1 cellular context compared by ENCODE assay signal in the genomic region with DNA sequence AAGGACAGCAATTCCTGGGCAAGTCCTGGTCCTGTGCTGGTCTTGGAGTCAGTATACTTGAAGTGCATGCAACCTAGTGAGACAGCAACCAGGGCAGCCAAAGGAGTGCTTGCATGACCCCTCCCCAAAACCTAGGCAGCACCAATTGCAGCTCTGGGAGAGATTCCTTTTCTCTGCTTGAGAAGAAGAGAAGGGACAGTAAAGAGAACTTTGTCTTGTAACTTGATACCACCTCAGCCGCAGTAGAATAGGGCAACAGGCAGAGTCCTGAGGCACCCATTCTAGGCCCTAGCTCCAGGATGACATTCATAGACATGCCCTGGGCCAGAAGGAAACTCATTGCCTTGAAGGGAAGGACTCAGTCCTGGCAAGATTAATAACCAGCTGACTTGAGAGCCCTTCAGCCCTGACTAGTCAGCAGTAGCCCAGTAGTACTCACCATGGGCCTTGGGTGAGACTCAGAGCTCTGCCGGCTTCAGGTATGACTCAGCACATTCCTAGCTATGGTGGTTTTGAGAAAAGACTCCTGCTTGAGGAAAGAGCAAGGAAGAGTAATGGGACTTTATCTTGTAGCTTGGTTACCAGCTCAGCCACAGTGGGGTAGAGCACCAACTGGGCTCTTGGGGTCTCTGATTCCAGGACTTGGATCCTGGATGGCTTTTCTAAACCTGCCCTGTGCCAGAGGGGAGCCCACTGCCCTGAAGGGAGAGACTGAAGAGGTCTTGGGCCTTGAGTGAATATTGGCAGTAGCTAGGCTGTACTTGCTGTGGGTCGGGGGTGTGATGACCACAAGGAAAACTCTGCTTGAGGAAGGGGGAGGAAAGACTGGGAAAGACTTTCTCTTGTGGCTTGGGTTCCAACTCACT.
TF ChIP-seq lines count a peak whose summit lies in the region.

No MANE protein-coding gene starts in this region.

TF ChIP-seq in K562, 482 proteins besides CTCF, POLR2A, EP300 and RAD21 (continued from another document and continues in another):
- TF ChIP-seq, protein P1, sequence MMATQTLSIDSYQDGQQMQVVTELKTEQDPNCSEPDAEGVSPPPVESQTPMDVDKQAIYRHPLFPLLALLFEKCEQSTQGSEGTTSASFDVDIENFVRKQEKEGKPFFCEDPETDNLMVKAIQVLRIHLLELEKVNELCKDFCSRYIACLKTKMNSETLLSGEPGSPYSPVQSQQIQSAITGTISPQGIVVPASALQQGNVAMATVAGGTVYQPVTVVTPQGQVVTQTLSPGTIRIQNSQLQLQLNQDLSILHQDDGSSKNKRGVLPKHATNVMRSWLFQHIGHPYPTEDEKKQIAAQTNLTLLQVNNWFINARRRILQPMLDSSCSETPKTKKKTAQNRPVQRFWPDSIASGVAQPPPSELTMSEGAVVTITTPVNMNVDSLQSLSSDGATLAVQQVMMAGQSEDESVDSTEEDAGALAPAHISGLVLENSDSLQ (IDR thresholded peaks at IDR 0.05) = peak; percentile 30; the same call in 1 of the 2 replicates
- TF ChIP-seq SMARCA5 (IDR thresholded peaks at IDR 0.05) (no peak), DPF2 (IDR thresholded peaks at IDR 0.05) (peak; percentile 90), ZZZ3 (IDR thresholded peaks at IDR 0.05) (no peak), SNIP1 (IDR thresholded peaks at IDR 0.05; ENCODE audit: low read depth) (no peak), HIVEP1 (CRISPR knock-in tag; IDR thresholded peaks at IDR 0.05) (0 out of 2 replicates have a peak, but pooled peaks have one; percentile 61), NFRKB (IDR thresholded peaks at IDR 0.05; ENCODE audit: low read depth) (peak; percentile 69), OTX1 (CRISPR knock-in tag; IDR thresholded peaks at IDR 0.05) (0 out of 2 replicates have a peak, but pooled peaks have one; percentile 28), ILF3 (IDR thresholded peaks at IDR 0.05; ENCODE audit: borderline replicate concordance) (no peak), ZNF764 (CRISPR knock-in tag; IDR thresholded peaks at IDR 0.05; ENCODE audit: low read depth) (no peak), ZBTB7A (IDR thresholded peaks at IDR 0.05; ENCODE audit: borderline replicate concordance, control insufficient read depth, low read depth, low read length) (no peak), XRCC3 (IDR thresholded peaks at IDR 0.05) (no peak), MAFK (IDR thresholded peaks at IDR 0.05; ENCODE audit: low read length) (peak; percentile 98), NELFE (IDR thresholded peaks at IDR 0.05; ENCODE audit: insufficient read depth, insufficient read length) (no peak), SUPT5H (IDR thresholded peaks at IDR 0.05) (no peak), BMI1 (IDR thresholded peaks at IDR 0.05; ENCODE audit: low read length) (no peak), ZNF644 (tag; IDR thresholded peaks at IDR 0.05; ENCODE audit: low read depth) (peak; percentile 60; the same call in 1 of the 2 replicates), U2AF2 (optimal IDR thresholded peaks at IDR 0.05; ENCODE audit: low read depth, low read length) (no peak), TEAD4 (IDR thresholded peaks at IDR 0.05; ENCODE audit: low read length) (peak; percentile 88), TEAD4 (CRISPR knock-in tag; IDR thresholded peaks at IDR 0.05; ENCODE audit: borderline replicate concordance) (no peak), HNRNPUL1 (IDR thresholded peaks at IDR 0.05; ENCODE audit: low read length) (no peak), FOXK1 (CRISPR knock-in tag; IDR thresholded peaks at IDR 0.05; ENCODE audit: borderline replicate concordance) (no peak), MIER1 (IDR thresholded peaks at IDR 0.05; ENCODE audit: low read depth) (no peak), CBFA2T2 (conservative IDR thresholded peaks at IDR 0.05) (no peak), PTRF (tag; IDR thresholded peaks at IDR 0.05) (0 out of 2 replicates have a peak, but pooled peaks have one; percentile 11), PPARD (CRISPR knock-in tag; IDR thresholded peaks at IDR 0.05) (no peak), NFE2 (IDR thresholded peaks at IDR 0.05; ENCODE audit: low read depth) (peak; percentile 99), STAG1 (CRISPR knock-in tag; IDR thresholded peaks at IDR 0.05; ENCODE audit: borderline replicate concordance) (no peak)
- TF ChIP-seq, protein P2, sequence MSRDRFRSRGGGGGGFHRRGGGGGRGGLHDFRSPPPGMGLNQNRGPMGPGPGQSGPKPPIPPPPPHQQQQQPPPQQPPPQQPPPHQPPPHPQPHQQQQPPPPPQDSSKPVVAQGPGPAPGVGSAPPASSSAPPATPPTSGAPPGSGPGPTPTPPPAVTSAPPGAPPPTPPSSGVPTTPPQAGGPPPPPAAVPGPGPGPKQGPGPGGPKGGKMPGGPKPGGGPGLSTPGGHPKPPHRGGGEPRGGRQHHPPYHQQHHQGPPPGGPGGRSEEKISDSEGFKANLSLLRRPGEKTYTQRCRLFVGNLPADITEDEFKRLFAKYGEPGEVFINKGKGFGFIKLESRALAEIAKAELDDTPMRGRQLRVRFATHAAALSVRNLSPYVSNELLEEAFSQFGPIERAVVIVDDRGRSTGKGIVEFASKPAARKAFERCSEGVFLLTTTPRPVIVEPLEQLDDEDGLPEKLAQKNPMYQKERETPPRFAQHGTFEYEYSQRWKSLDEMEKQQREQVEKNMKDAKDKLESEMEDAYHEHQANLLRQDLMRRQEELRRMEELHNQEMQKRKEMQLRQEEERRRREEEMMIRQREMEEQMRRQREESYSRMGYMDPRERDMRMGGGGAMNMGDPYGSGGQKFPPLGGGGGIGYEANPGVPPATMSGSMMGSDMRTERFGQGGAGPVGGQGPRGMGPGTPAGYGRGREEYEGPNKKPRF (IDR thresholded peaks at IDR 0.05; ENCODE audit: low read depth, low read length) = no peak
- TF ChIP-seq, protein P3, sequence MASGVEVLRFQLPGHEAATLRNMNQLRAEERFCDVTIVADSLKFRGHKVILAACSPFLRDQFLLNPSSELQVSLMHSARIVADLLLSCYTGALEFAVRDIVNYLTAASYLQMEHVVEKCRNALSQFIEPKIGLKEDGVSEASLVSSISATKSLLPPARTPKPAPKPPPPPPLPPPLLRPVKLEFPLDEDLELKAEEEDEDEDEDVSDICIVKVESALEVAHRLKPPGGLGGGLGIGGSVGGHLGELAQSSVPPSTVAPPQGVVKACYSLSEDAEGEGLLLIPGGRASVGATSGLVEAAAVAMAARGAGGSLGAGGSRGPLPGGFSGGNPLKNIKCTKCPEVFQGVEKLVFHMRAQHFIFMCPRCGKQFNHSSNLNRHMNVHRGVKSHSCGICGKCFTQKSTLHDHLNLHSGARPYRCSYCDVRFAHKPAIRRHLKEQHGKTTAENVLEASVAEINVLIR (CRISPR knock-in tag; IDR thresholded peaks at IDR 0.05) = no peak
- TF ChIP-seq, protein P4, sequence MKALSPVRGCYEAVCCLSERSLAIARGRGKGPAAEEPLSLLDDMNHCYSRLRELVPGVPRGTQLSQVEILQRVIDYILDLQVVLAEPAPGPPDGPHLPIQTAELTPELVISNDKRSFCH (CRISPR knock-in tag; IDR thresholded peaks at IDR 0.05) = no peak
- TF ChIP-seq, protein P4 (tag; IDR thresholded peaks at IDR 0.05) = peak; percentile 25; the same call in 1 of the 2 replicates
- TF ChIP-seq, protein P5, sequence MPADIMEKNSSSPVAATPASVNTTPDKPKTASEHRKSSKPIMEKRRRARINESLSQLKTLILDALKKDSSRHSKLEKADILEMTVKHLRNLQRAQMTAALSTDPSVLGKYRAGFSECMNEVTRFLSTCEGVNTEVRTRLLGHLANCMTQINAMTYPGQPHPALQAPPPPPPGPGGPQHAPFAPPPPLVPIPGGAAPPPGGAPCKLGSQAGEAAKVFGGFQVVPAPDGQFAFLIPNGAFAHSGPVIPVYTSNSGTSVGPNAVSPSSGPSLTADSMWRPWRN (IDR thresholded peaks at IDR 0.05; ENCODE audit: low read depth) = no peak
- TF ChIP-seq, protein P6, sequence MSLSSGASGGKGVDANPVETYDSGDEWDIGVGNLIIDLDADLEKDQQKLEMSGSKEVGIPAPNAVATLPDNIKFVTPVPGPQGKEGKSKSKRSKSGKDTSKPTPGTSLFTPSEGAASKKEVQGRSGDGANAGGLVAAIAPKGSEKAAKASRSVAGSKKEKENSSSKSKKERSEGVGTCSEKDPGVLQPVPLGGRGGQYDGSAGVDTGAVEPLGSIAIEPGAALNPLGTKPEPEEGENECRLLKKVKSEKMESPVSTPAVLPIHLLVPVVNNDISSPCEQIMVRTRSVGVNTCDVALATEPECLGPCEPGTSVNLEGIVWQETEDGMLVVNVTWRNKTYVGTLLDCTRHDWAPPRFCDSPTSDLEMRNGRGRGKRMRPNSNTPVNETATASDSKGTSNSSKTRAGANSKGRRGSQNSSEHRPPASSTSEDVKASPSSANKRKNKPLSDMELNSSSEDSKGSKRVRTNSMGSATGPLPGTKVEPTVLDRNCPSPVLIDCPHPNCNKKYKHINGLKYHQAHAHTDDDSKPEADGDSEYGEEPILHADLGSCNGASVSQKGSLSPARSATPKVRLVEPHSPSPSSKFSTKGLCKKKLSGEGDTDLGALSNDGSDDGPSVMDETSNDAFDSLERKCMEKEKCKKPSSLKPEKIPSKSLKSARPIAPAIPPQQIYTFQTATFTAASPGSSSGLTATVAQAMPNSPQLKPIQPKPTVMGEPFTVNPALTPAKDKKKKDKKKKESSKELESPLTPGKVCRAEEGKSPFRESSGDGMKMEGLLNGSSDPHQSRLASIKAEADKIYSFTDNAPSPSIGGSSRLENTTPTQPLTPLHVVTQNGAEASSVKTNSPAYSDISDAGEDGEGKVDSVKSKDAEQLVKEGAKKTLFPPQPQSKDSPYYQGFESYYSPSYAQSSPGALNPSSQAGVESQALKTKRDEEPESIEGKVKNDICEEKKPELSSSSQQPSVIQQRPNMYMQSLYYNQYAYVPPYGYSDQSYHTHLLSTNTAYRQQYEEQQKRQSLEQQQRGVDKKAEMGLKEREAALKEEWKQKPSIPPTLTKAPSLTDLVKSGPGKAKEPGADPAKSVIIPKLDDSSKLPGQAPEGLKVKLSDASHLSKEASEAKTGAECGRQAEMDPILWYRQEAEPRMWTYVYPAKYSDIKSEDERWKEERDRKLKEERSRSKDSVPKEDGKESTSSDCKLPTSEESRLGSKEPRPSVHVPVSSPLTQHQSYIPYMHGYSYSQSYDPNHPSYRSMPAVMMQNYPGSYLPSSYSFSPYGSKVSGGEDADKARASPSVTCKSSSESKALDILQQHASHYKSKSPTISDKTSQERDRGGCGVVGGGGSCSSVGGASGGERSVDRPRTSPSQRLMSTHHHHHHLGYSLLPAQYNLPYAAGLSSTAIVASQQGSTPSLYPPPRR (CRISPR knock-in tag; IDR thresholded peaks at IDR 0.05; ENCODE audit: borderline replicate concordance) = no peak
- TF ChIP-seq, protein P7, sequence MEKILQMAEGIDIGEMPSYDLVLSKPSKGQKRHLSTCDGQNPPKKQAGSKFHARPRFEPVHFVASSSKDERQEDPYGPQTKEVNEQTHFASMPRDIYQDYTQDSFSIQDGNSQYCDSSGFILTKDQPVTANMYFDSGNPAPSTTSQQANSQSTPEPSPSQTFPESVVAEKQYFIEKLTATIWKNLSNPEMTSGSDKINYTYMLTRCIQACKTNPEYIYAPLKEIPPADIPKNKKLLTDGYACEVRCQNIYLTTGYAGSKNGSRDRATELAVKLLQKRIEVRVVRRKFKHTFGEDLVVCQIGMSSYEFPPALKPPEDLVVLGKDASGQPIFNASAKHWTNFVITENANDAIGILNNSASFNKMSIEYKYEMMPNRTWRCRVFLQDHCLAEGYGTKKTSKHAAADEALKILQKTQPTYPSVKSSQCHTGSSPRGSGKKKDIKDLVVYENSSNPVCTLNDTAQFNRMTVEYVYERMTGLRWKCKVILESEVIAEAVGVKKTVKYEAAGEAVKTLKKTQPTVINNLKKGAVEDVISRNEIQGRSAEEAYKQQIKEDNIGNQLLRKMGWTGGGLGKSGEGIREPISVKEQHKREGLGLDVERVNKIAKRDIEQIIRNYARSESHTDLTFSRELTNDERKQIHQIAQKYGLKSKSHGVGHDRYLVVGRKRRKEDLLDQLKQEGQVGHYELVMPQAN (IDR thresholded peaks at IDR 0.05; ENCODE audit: borderline replicate concordance) = no peak
- TF ChIP-seq, protein P8, sequence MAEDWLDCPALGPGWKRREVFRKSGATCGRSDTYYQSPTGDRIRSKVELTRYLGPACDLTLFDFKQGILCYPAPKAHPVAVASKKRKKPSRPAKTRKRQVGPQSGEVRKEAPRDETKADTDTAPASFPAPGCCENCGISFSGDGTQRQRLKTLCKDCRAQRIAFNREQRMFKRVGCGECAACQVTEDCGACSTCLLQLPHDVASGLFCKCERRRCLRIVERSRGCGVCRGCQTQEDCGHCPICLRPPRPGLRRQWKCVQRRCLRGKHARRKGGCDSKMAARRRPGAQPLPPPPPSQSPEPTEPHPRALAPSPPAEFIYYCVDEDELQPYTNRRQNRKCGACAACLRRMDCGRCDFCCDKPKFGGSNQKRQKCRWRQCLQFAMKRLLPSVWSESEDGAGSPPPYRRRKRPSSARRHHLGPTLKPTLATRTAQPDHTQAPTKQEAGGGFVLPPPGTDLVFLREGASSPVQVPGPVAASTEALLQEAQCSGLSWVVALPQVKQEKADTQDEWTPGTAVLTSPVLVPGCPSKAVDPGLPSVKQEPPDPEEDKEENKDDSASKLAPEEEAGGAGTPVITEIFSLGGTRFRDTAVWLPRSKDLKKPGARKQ (CRISPR knock-in tag; IDR thresholded peaks at IDR 0.05) = no peak
- TF ChIP-seq, protein P9, sequence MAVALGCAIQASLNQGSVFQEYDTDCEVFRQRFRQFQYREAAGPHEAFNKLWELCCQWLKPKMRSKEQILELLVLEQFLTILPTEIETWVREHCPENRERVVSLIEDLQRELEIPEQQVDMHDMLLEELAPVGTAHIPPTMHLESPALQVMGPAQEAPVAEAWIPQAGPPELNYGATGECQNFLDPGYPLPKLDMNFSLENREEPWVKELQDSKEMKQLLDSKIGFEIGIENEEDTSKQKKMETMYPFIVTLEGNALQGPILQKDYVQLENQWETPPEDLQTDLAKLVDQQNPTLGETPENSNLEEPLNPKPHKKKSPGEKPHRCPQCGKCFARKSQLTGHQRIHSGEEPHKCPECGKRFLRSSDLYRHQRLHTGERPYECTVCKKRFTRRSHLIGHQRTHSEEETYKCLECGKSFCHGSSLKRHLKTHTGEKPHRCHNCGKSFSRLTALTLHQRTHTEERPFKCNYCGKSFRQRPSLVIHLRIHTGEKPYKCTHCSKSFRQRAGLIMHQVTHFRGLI (CRISPR knock-in tag; IDR thresholded peaks at IDR 0.05) = no peak
- TF ChIP-seq, protein P10, sequence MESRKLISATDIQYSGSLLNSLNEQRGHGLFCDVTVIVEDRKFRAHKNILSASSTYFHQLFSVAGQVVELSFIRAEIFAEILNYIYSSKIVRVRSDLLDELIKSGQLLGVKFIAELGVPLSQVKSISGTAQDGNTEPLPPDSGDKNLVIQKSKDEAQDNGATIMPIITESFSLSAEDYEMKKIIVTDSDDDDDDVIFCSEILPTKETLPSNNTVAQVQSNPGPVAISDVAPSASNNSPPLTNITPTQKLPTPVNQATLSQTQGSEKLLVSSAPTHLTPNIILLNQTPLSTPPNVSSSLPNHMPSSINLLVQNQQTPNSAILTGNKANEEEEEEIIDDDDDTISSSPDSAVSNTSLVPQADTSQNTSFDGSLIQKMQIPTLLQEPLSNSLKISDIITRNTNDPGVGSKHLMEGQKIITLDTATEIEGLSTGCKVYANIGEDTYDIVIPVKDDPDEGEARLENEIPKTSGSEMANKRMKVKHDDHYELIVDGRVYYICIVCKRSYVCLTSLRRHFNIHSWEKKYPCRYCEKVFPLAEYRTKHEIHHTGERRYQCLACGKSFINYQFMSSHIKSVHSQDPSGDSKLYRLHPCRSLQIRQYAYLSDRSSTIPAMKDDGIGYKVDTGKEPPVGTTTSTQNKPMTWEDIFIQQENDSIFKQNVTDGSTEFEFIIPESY (CRISPR knock-in tag; IDR thresholded peaks at IDR 0.05) = no peak
